1 cellular context compared by ENCODE assay signal in genomic region chr2:171109020-171109419, GRCh38.
TF ChIP-seq lines count a peak whose summit lies in the region.

No MANE protein-coding gene starts in this region.

TF ChIP-seq in SK-N-SH, 30 proteins besides CTCF, POLR2A, EP300 and RAD21 (continued from another document):
- no peak for TF ChIP-seq RXRA (IDR thresholded peaks at IDR 0.05; ENCODE audit: borderline replicate concordance, low read depth)
